ENCODE assay signal across 31 cellular contexts in the genomic region with DNA sequence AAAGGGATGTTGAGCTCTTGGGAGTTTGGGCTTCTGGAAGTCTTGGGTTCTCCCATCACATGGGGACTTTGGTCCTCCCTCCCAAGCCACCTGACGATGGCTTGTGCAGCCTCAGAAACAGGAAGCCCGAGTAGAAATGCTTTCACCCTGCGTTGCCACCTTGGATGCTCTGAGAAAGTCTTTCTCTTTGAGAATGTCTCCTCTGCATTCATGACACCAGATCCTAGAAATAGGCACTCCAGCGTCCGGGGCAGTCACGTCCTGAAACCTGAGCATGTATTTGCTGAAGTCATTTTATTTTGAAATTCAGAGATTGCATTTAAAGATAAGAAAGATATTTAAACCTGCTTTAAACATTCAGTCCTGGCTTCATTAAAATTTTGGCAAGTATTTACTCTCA.
"Had no signal": no experiment of that assay in that cellular context is flagged by ENCODE, and none has a peak within 500 bp of the region (broad histone marks: within the 10 kb centered on the region; RNA-seq: fewer than 3 reads in every experiment).

No MANE protein-coding gene starts in this region.

- H3K4me1 ChIP-seq: ascending aorta, esophagus muscularis mucosa, foreskin keratinocyte, gastrocnemius medialis, heart left ventricle had no signal

- ATAC-seq: activated naive CD4-positive, alpha-beta T cell treated with anti-CD3 and anti-CD28 coated beads, Interleukin-2, amount 50 U/mL, for 72 hours; activated T-cell treated with anti-CD3 and anti-CD28 coated beads, Interleukin-2, amount 50 U/mL, for 72 hours; foreskin keratinocyte; heart left ventricle; T-helper 17 cell had no signal

- H3K9me3 ChIP-seq: ascending aorta, esophagus muscularis mucosa, gastrocnemius medialis, heart left ventricle had no signal

- H3K4me1 Mint-ChIP-seq: activated CD4-positive, alpha-beta memory T cell treated with anti-CD3 and anti-CD28 coated beads, Interleukin-2, amount 10 ng/mL, durations not matched to agents 7 days and 5 days; activated CD4-positive, alpha-beta T cell treated with anti-CD3 and anti-CD28 coated beads, Interleukin-2, amount 10 ng/mL, durations not matched to agents 7 days and 5 days; activated naive CD4-positive, alpha-beta T cell treated with anti-CD3 and anti-CD28 coated beads, Interleukin-2, amount 10 ng/mL, durations not matched to agents 7 days and 5 days; activated naive CD8-positive, alpha-beta T cell treated with anti-CD3 and anti-CD28 coated beads, Interleukin-2, amount 10 ng/mL, durations not matched to agents 7 days and 5 days; central memory CD8-positive, alpha-beta T cell had no signal

- H3K9me3 Mint-ChIP-seq: activated CD4-positive, alpha-beta memory T cell treated with anti-CD3 and anti-CD28 coated beads, Interleukin-2, amount 10 ng/mL, durations not matched to agents 7 days and 5 days; activated CD4-positive, alpha-beta T cell treated with anti-CD3 and anti-CD28 coated beads, Interleukin-2, amount 10 ng/mL, durations not matched to agents 7 days and 5 days; activated naive CD4-positive, alpha-beta T cell treated with anti-CD3 and anti-CD28 coated beads, Interleukin-2, amount 10 ng/mL, durations not matched to agents 7 days and 5 days; activated naive CD4-positive, alpha-beta T cell treated with anti-CD3 and anti-CD28 coated beads, Interleukin-2, amount 50 U/mL, for 72 hours; activated naive CD8-positive, alpha-beta T cell treated with anti-CD3 and anti-CD28 coated beads, Interleukin-2, amount 10 ng/mL, durations not matched to agents 7 days and 5 days; activated T-cell treated with anti-CD3 and anti-CD28 coated beads, Interleukin-2, amount 50 U/mL, for 24 hours; activated T-cell treated with anti-CD3 and anti-CD28 coated beads, Interleukin-2, amount 50 U/mL, for 72 hours; central memory CD8-positive, alpha-beta T cell; dendritic cell treated with granulocyte-macrophage colony-stimulating factor and Interleukin-4, amounts not matched to agents 40 ng/mL and 50 ng/mL, for 4 days; T-helper 2 cell treated with Interferon-gamma antibody and Interleukin-4, amounts not matched to agents 5 μg/mL and 100 μg/mL, for 36 hours had no signal

- H3K4me3 ChIP-seq: ascending aorta, coronary artery, dorsolateral prefrontal cortex, esophagus muscularis mucosa, gastrocnemius medialis, heart left ventricle had no signal

- DNase-seq: activated CD4-positive, alpha-beta memory T cell treated with anti-CD3 and anti-CD28 coated beads, Interleukin-2, amount 10 ng/mL, durations not matched to agents 7 days and 5 days; activated CD4-positive, alpha-beta T cell treated with anti-CD3 and anti-CD28 coated beads for 1 hour; activated CD4-positive, alpha-beta T cell treated with anti-CD3 and anti-CD28 coated beads for 4 hours; activated CD4-positive, alpha-beta T cell treated with anti-CD3 and anti-CD28 coated beads, Interleukin-2, amount 10 ng/mL, durations not matched to agents 7 days and 5 days; activated CD4-positive, alpha-beta T cell treated with anti-CD3 and anti-CD28 coated beads, Interleukin-2, amount 50 U/mL, for 4 hours; activated CD8-positive, alpha-beta memory T cell treated with anti-CD3 and anti-CD28 coated beads, Interleukin-2, amount 50 U/mL, for 48 hours; activated gamma-delta T cell; activated naive CD4-positive, alpha-beta T cell; activated naive CD4-positive, alpha-beta T cell treated with anti-CD3 and anti-CD28 coated beads, Interleukin-2, amount 10 ng/mL, durations not matched to agents 7 days and 5 days; activated naive CD8-positive, alpha-beta T cell treated with anti-CD3 and anti-CD28 coated beads, Interleukin-2, amount 10 ng/mL, durations not matched to agents 7 days and 5 days; activated T-cell treated with anti-CD3 and anti-CD28 coated beads for 4 hours; activated T-cell treated with anti-CD3 and anti-CD28 coated beads, Interleukin-2, amount 50 U/mL, for 24 hours; activated T-cell treated with anti-CD3 and anti-CD28 coated beads, Interleukin-2, amount 50 U/mL, for 72 hours; brain microvascular endothelial cell; dorsolateral prefrontal cortex; effector memory CD4-positive, alpha-beta T cell; erythroblast; foreskin keratinocyte; gastrocnemius medialis; glutamatergic neuron; heart left ventricle; T-helper 17 cell; T1000; WERI-Rb-1 had no signal

- H3K27ac Mint-ChIP-seq: activated CD4-positive, alpha-beta memory T cell treated with anti-CD3 and anti-CD28 coated beads, Interleukin-2, amount 10 ng/mL, durations not matched to agents 7 days and 5 days; activated CD4-positive, alpha-beta T cell treated with anti-CD3 and anti-CD28 coated beads, Interleukin-2, amount 10 ng/mL, durations not matched to agents 7 days and 5 days; activated naive CD4-positive, alpha-beta T cell treated with anti-CD3 and anti-CD28 coated beads, Interleukin-2, amount 10 ng/mL, durations not matched to agents 7 days and 5 days; activated naive CD8-positive, alpha-beta T cell treated with anti-CD3 and anti-CD28 coated beads, Interleukin-2, amount 10 ng/mL, durations not matched to agents 7 days and 5 days; activated T-cell treated with anti-CD3 and anti-CD28 coated beads, Interleukin-2, amount 50 U/mL, for 24 hours; activated T-cell treated with anti-CD3 and anti-CD28 coated beads, Interleukin-2, amount 50 U/mL, for 72 hours; dendritic cell treated with granulocyte-macrophage colony-stimulating factor and Interleukin-4, amounts not matched to agents 40 ng/mL and 50 ng/mL, for 4 days; T-helper 17 cell; T-helper 2 cell treated with Interferon-gamma antibody and Interleukin-4, amounts not matched to agents 5 μg/mL and 100 μg/mL, for 36 hours had no signal

- H3K27ac ChIP-seq: ascending aorta, brain microvascular endothelial cell, coronary artery, dorsolateral prefrontal cortex, esophagus muscularis mucosa, foreskin keratinocyte, heart left ventricle, WERI-Rb-1 had no signal

- H3K4me3 Mint-ChIP-seq: activated CD4-positive, alpha-beta memory T cell treated with anti-CD3 and anti-CD28 coated beads, Interleukin-2, amount 10 ng/mL, durations not matched to agents 7 days and 5 days; activated CD4-positive, alpha-beta T cell treated with anti-CD3 and anti-CD28 coated beads, Interleukin-2, amount 10 ng/mL, durations not matched to agents 7 days and 5 days; activated naive CD4-positive, alpha-beta T cell treated with anti-CD3 and anti-CD28 coated beads, Interleukin-2, amount 10 ng/mL, durations not matched to agents 7 days and 5 days; activated naive CD8-positive, alpha-beta T cell treated with anti-CD3 and anti-CD28 coated beads, Interleukin-2, amount 10 ng/mL, durations not matched to agents 7 days and 5 days; activated T-cell treated with anti-CD3 and anti-CD28 coated beads, Interleukin-2, amount 50 U/mL, for 24 hours; activated T-cell treated with anti-CD3 and anti-CD28 coated beads, Interleukin-2, amount 50 U/mL, for 72 hours; central memory CD8-positive, alpha-beta T cell; dendritic cell treated with granulocyte-macrophage colony-stimulating factor and Interleukin-4, amounts not matched to agents 40 ng/mL and 50 ng/mL, for 4 days; T-helper 17 cell; T-helper 2 cell treated with Interferon-gamma antibody and Interleukin-4, amounts not matched to agents 5 μg/mL and 100 μg/mL, for 36 hours had no signal

- H3K27me3 Mint-ChIP-seq: activated CD4-positive, alpha-beta memory T cell treated with anti-CD3 and anti-CD28 coated beads, Interleukin-2, amount 10 ng/mL, durations not matched to agents 7 days and 5 days; activated CD4-positive, alpha-beta T cell treated with anti-CD3 and anti-CD28 coated beads, Interleukin-2, amount 10 ng/mL, durations not matched to agents 7 days and 5 days; activated naive CD4-positive, alpha-beta T cell treated with anti-CD3 and anti-CD28 coated beads, Interleukin-2, amount 10 ng/mL, durations not matched to agents 7 days and 5 days; activated naive CD8-positive, alpha-beta T cell treated with anti-CD3 and anti-CD28 coated beads, Interleukin-2, amount 10 ng/mL, durations not matched to agents 7 days and 5 days; activated T-cell treated with anti-CD3 and anti-CD28 coated beads, Interleukin-2, amount 50 U/mL, for 24 hours; central memory CD8-positive, alpha-beta T cell; dendritic cell treated with granulocyte-macrophage colony-stimulating factor and Interleukin-4, amounts not matched to agents 40 ng/mL and 50 ng/mL, for 4 days; T-helper 17 cell had no signal

- H3K27me3 ChIP-seq: ascending aorta, brain microvascular endothelial cell, dorsolateral prefrontal cortex, esophagus muscularis mucosa, foreskin keratinocyte, gastrocnemius medialis, heart left ventricle had no signal
